ENCODE assay signal across 19 cellular contexts in genomic region chr15:93063292-93063671, GRCh38. TPM values are rescaled to one million over a fixed set of nuclear protein-coding genes. Genes with fewer than 3 reads are reported as not detected.
DNase-seq lines count a peak whose midpoint lies in the region; ATAC-seq and TF ChIP-seq lines count a peak whose summit lies in the region.
"Had no signal": no experiment of that assay in that cellular context is flagged by ENCODE, and none has a peak within 500 bp of the region (broad histone marks: within the 10 kb centered on the region; RNA-seq: fewer than 3 reads in every experiment).

No MANE protein-coding gene starts in this region.

- H3K4me1 ChIP-seq in esophagus squamous epithelium (peaks cover 44 to 99% (median 49%) of the 10 kb centered on the region in 3 donors), psoas muscle (peaks cover 83% of the 10 kb centered on the region)

- DNase-seq in COLO668 (lab: John Stamatoyannopoulos, UW; ENCODE audit: unreplicated experiment) = peak; percentile 31
- DNase-seq in SW480 (ENCODE audit: low spot score) = peak; percentile 76
- no peak for DNase-seq in esophagus squamous epithelium (lab: John Stamatoyannopoulos, UW)
- peak in 1 of 2 donors; percentile 59 for DNase-seq in psoas muscle
- DNase-seq: activated CD8-positive, alpha-beta memory T cell treated with anti-CD3 and anti-CD28 coated beads, Interleukin-2, amount 10 ng/mL, durations not matched to agents 7 days and 5 days; activated naive CD4-positive, alpha-beta T cell; effector memory CD4-positive, alpha-beta T cell; kidney; midbrain; NCI-H1436; stimulated activated CD4-positive, alpha-beta T cell treated with anti-CD3 and anti-CD28 coated beads, Interleukin-12 subunit alpha, Interleukin-12 subunit beta, amount 100 ng/mL, for 4 hours; T-helper 1 cell had no signal

- no peaks in the 10 kb centered on the region for H3K27me3 ChIP-seq in esophagus squamous epithelium
- no peaks in the 10 kb centered on the region for H3K27me3 ChIP-seq in psoas muscle (ENCODE audit: insufficient read depth in 3 of 3, low read length in 2 of 3)
- H3K27me3 ChIP-seq: pancreas had no signal

- H3K4me3 ChIP-seq in esophagus squamous epithelium (no peak overlapping the region), psoas muscle (peak overlapping the region; percentile 27)
- H3K4me3 ChIP-seq: pancreas had no signal

- H3K27ac ChIP-seq in esophagus squamous epithelium = peak overlapping the region; percentile 76 to 90 (median 82)
- H3K27ac ChIP-seq in psoas muscle = peak overlapping the region; percentile 87
- H3K27ac ChIP-seq: HL-60, KMS-11 had no signal

- 35 to 43% methylated on average over 3 to 6 of the region's 7 CpGs for WGBS in esophagus squamous epithelium, 2 donors
- 30 to 36% (median 31%) methylated on average over 6 to 7 of the region's 7 CpGs for WGBS in psoas muscle, 3 donors

- TF ChIP-seq CTCF in esophagus squamous epithelium (IDR thresholded peaks at IDR 0.05) (no peak), psoas muscle (IDR thresholded peaks at IDR 0.05) (no peak)

- H3K36me3 ChIP-seq in esophagus squamous epithelium (peaks cover 6 to 55% (median 10%) of the 10 kb centered on the region in 3 donors), psoas muscle (ENCODE audit: insufficient read depth in 1 of 2, low read depth in 1 of 2) (peaks cover 0 to 4% of the 10 kb centered on the region in 2 donors)
- H3K36me3 ChIP-seq: pancreas had no signal

- ATAC-seq in psoas muscle (peak; percentile 9 to 36 (median 32)), GM21526 (IDR thresholded peaks at IDR 0.05; ENCODE audit: low FRiP score, unreplicated experiment) (no peak), HG03521 (IDR thresholded peaks at IDR 0.05; ENCODE audit: unreplicated experiment) (no peak), HG03520 (IDR thresholded peaks at IDR 0.05; ENCODE audit: unreplicated experiment) (no peak), HG03095 (IDR thresholded peaks at IDR 0.05; ENCODE audit: unreplicated experiment) (no peak)
- ATAC-seq: activated CD8-positive, alpha-beta memory T cell treated with anti-CD3 and anti-CD28 coated beads, Interleukin-2, amount 10 ng/mL, durations not matched to agents 7 days and 5 days had no signal

- H3K9me3 ChIP-seq in esophagus squamous epithelium (no peaks in the 10 kb centered on the region), psoas muscle (no peaks in the 10 kb centered on the region)
- H3K9me3 ChIP-seq: pancreas had no signal

- intact Hi-C loops in esophagus squamous epithelium (cut with DNase I) (no loop called here), psoas muscle (cut with DNase I) (no loop called here)

- no peak for TF ChIP-seq POLR2A in esophagus squamous epithelium (IDR thresholded peaks at IDR 0.05)

RNA-seq across cellular contexts. Expression of gene RGMA, which starts 25.7 kb away (rescaled TPM):
- total RNA-seq in esophagus squamous epithelium (10 to 100 TPM; 18.8 to 74.7 (median 47.1) TPM), psoas muscle (100 to 1,000 TPM in 2 of 4 donors, 10 to 100 TPM in 2; 45.8 to 217 (median 103) TPM)
- polyA plus RNA-seq in psoas muscle = 100 to 1,000 TPM in 2 of 3 donors, 10 to 100 TPM in 1; 39.2 to 187 (median 129) TPM

Comparison
In these comparisons a context has a peak if more than half of its experiments do, and no peak if none do; other contexts are left out.
1. ATAC-seq: peak in psoas muscle (4 of 4); none in GM21526 (single experiment), HG03521 (single experiment), HG03520 (single experiment) and HG03095 (single experiment).